ENCODE assay signal across 12 cellular contexts in the genomic region with DNA sequence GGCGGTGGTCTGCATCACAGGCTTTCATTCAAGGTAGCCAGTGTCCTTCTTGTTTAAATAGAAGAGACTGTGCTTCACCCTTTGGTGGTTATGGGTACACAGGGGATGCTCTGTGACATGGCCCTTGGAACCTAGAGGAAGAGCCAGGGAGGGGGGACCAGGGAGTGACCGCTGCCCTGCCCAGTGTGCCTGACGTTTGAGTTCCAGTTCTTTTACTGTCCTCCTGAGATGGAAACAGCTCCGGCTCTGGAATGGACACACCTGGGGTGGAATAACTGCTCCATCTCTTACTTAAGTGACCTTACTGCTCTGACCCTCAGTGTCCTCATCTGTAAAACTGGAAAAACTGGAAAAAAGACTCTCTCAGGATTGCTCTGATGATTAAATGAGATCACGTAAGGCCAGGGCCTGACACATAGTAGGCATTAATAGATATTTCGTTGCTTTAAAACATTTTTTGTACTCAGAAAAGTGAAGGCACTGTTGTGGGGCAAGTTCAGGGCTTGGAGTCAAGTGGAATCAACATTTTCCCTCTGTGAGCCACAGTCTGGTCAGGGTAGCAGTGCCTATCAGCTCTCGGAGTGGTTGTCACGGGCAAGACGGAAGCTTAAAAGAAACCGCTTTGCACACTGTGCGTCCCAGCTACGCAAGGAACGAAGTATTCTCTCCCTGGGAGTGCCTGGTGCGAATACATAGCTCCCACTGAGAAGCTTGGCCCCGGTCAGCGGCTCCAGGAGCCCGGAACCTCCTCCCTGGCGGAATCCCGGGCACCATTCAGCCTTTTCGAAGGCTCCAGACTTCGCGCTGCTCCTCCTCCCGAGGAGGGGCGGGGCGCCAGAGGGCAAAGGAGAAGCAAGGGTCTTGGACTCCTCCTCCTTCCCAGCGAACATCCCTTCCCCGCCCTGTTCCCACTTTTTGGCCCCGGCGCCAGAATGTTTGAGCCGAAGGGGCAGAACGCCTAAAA. TPM values are rescaled to one million over a fixed set of nuclear protein-coding genes. Genes with fewer than 3 reads are reported as not detected.
DNase-seq lines count a peak whose midpoint lies in the region; ATAC-seq, FAIRE-seq and TF ChIP-seq lines count a peak whose summit lies in the region.
"Had no signal": no experiment of that assay in that cellular context is flagged by ENCODE, and none has a peak within 500 bp of the region (broad histone marks: within the 10 kb centered on the region; RNA-seq: fewer than 3 reads in every experiment).

No MANE protein-coding gene starts in this region.

- peaks cover 0 to 11% (median 4%) of the 10 kb centered on the region in 8 donors for H3K9me3 Mint-ChIP-seq in CD4-positive, alpha-beta memory T cell
- H3K9me3 Mint-ChIP-seq in naive B cell, result peaks cover 0 to 11% (median 2%) of the 10 kb centered on the region in 7 donors
- H3K9me3 Mint-ChIP-seq in natural killer cell treated with Interleukin-12 subunit alpha and Interleukin-12 subunit beta and Interleukin-15 and Interleukin-18, amount 100 ng/mL, for 72 hours, result no peaks in the 10 kb centered on the region

- WGBS in K562 (ENCODE audit: insufficient coverage, low coverage, missing lambda C conversion rate), result 5% methylated on average over 31 of the region's 31 CpGs

- no peak for TF ChIP-seq CTCF in K562 (IDR thresholded peaks at IDR 0.05 in 2 of 3, conservative IDR thresholded peaks at IDR 0.05 in 1 of 3; ENCODE audit: insufficient read depth in 2 of 3, low read depth in 1 of 3, low read length in 3 of 3)

- CTCF ChIA-PET in CD4-positive, alpha-beta memory T cell (lab: Charles Lee; ENCODE audit: partially characterized antibody), result no interaction called here
- CTCF ChIA-PET in K562 (lab: Yijun Ruan, JAX; ENCODE audit: low intra/inter-chr PET ratio), result no interaction called here

- no TSS peak for BruUV-seq in K562 (replicated peaks; lab: Mats Ljungman, UMichigan)

- no peak overlapping the region; the same call in 1 of the 2 replicates for H3K4me2 ChIP-seq in K562 (ENCODE audit: insufficient read depth, low read length)

- peak overlapping the region; percentile 57; the same call in 1 of the 2 replicates for H3K9ac ChIP-seq in ES-I3 (ENCODE audit: low read depth, low read length)
- H3K9ac ChIP-seq in K562 (ENCODE audit: insufficient read depth in 1 of 2, low read depth in 2 of 2, low read length in 2 of 2), result no peak overlapping the region

- H3K4me3 ChIP-seq in CD4-positive, alpha-beta memory T cell (ENCODE audit: low read length in 2 of 2), result no peak overlapping the region
- H3K4me3 ChIP-seq in K562, result no peak overlapping the region
- H3K4me3 ChIP-seq: right lobe of liver had no signal

- no peaks in the 10 kb centered on the region for H3K4me1 ChIP-seq in CD4-positive, alpha-beta memory T cell (ENCODE audit: insufficient read depth, low read length)
- H3K4me1 ChIP-seq in ES-I3 (ENCODE audit: insufficient read depth, low read length) (0 out of 2 replicates have a peak, but pooled peaks cover 7% of the 10 kb centered on the region), K562 (replicated peaks in 1 of 2; ENCODE audit: control insufficient read depth in 2 of 2, insufficient read depth in 2 of 2, low read length in 2 of 2) (peaks cover 0 to 21% of the 10 kb centered on the region in 2 experiments; a peak in 2 of 5 replicates)

- no peak for TF ChIP-seq EP300 in K562 (IDR thresholded peaks at IDR 0.05; ENCODE audit: low read length)

- H3K79me2 ChIP-seq in K562 (ENCODE audit: control insufficient read depth, insufficient read depth, low read length), result no peaks in the 10 kb centered on the region

- H3K27me3 ChIP-seq in CD4-positive, alpha-beta memory T cell (ENCODE audit: insufficient read depth, low read length), result peaks cover 22% of the 10 kb centered on the region
- peaks cover 48 to 67% of the 10 kb centered on the region in 2 experiments for H3K27me3 ChIP-seq in K562 (ENCODE audit: control insufficient read depth in 2 of 2, insufficient read depth in 2 of 2, low read length in 2 of 2)

- H3K27ac Mint-ChIP-seq in CD4-positive, alpha-beta memory T cell, result no peak overlapping the region
- no peak overlapping the region for H3K27ac Mint-ChIP-seq in naive B cell
- no peak overlapping the region for H3K27ac Mint-ChIP-seq in natural killer cell treated with Interleukin-12 subunit alpha and Interleukin-12 subunit beta and Interleukin-15 and Interleukin-18, amount 100 ng/mL, for 72 hours
- H3K27ac Mint-ChIP-seq: activated CD4-positive, alpha-beta T cell treated with anti-CD3 and anti-CD28 coated beads for 36 hours; stimulated activated naive B cell treated with anti-CD40 and anti-IgM and Interleukin-4, amounts not matched to agents 10 μg/mL and 1 μg/mL and 100 μg/mL, for 72 hours had no signal

- in situ Hi-C loops in K562 (cut with MboI), result no loop called here

- peak overlapping the region in 7 of 8 donors; percentile 17 to 71 (median 53) for H3K4me3 Mint-ChIP-seq in CD4-positive, alpha-beta memory T cell
- H3K4me3 Mint-ChIP-seq in naive B cell, result peak overlapping the region; percentile 43 to 74 (median 65)
- no peak overlapping the region for H3K4me3 Mint-ChIP-seq in natural killer cell treated with Interleukin-12 subunit alpha and Interleukin-12 subunit beta and Interleukin-15 and Interleukin-18, amount 100 ng/mL, for 72 hours

- H3K9me1 ChIP-seq in K562 (ENCODE audit: control insufficient read depth, insufficient read depth, low read length), result no peaks in the 10 kb centered on the region

- no peak overlapping the region for H3K27ac ChIP-seq in CD4-positive, alpha-beta memory T cell (ENCODE audit: low read depth, low read length)
- H3K27ac ChIP-seq in K562 (ENCODE audit: extremely low read depth, low read depth, low read length), result no peak overlapping the region
- H3K27ac ChIP-seq: right lobe of liver had no signal

- peaks cover 11 to 37% (median 16%) of the 10 kb centered on the region in 4 donors for H3K4me1 Mint-ChIP-seq in CD4-positive, alpha-beta memory T cell
- H3K4me1 Mint-ChIP-seq in naive B cell, result peaks cover 14 to 32% (median 30%) of the 10 kb centered on the region in 3 donors
- H3K4me1 Mint-ChIP-seq in natural killer cell treated with Interleukin-12 subunit alpha and Interleukin-12 subunit beta and Interleukin-15 and Interleukin-18, amount 100 ng/mL, for 72 hours (ENCODE audit: low read depth in 2 of 2), result peaks cover 0 to 9% of the 10 kb centered on the region in 2 donors

- H3K9me3 ChIP-seq in CD4-positive, alpha-beta memory T cell (ENCODE audit: control insufficient read depth in 1 of 2, low read length in 2 of 2), result no peaks in the 10 kb centered on the region
- no peaks in the 10 kb centered on the region for H3K9me3 ChIP-seq in ES-I3 (ENCODE audit: control insufficient read depth, insufficient read depth, low read length)
- H3K9me3 ChIP-seq in K562 (replicated peaks; ENCODE audit: control insufficient read depth, insufficient read depth, low read depth, low read length), result no peaks in the 10 kb centered on the region
- H3K9me3 ChIP-seq: right lobe of liver had no signal

- peaks cover 44 to 55% of the 10 kb centered on the region in 2 donors for H3K27me3 Mint-ChIP-seq in CD4-positive, alpha-beta memory T cell
- H3K27me3 Mint-ChIP-seq in naive B cell, result peaks cover 55 to 93% (median 79%) of the 10 kb centered on the region in 3 donors
- H3K27me3 Mint-ChIP-seq in natural killer cell treated with Interleukin-12 subunit alpha and Interleukin-12 subunit beta and Interleukin-15 and Interleukin-18, amount 100 ng/mL, for 72 hours, result peaks cover 52 to 80% of the 10 kb centered on the region in 2 donors

- no peaks in the 10 kb centered on the region for H3K36me3 ChIP-seq in CD4-positive, alpha-beta memory T cell (ENCODE audit: insufficient read depth, low read length)
- H3K36me3 ChIP-seq in ES-I3 (ENCODE audit: insufficient read depth, low read length), result no peaks in the 10 kb centered on the region
- H3K36me3 ChIP-seq in K562 (ENCODE audit: control insufficient read depth, insufficient read depth, low read length), result no peaks in the 10 kb centered on the region
- H3K36me3 ChIP-seq: right lobe of liver had no signal

- no peak for DNase-seq in CD4-positive, alpha-beta memory T cell
- peak in 3 of 4 experiments; percentile 23 to 27 (median 27) for DNase-seq in K562 (ENCODE audit: extremely low read depth in 1 of 4, low spot score in 3 of 4)
- DNase-seq in naive B cell, result no peak
- DNase-seq in COLO829 (ENCODE audit: low spot score), result no peak
- no peak for DNase-seq in natural killer cell treated with Interleukin-12 subunit alpha and Interleukin-12 subunit beta and Interleukin-15 and Interleukin-18, amount 100 ng/mL, for 72 hours (ENCODE audit: low spot score)
- no peak for DNase-seq in superior temporal gyrus (ENCODE audit: extremely low spot score)
- DNase-seq: right lobe of liver; stimulated activated naive B cell treated with anti-CD40 and anti-IgM and Interleukin-4, amounts not matched to agents 10 μg/mL and 1 μg/mL and 100 μg/mL, for 72 hours had no signal

- POLR2A ChIA-PET in CD4-positive, alpha-beta memory T cell (lab: Charles Lee; ENCODE audit: partially characterized antibody), result no interaction called here
- POLR2A ChIA-PET in K562 (lab: Yijun Ruan, JAX), result no interaction called here

- intact Hi-C loops in CD4-positive, alpha-beta memory T cell (cut with micrococcal nuclease), result no loop called here
- intact Hi-C loops in K562 (cut with micrococcal nuclease), result no loop called here

- no peaks in the 10 kb centered on the region; the same call in 1 of the 2 replicates for H4K20me1 ChIP-seq in K562 (replicated peaks; ENCODE audit: control insufficient read depth, insufficient read depth, low read length)

- no peak for TF ChIP-seq RAD21 in K562 (CRISPR knock-in tag; conservative IDR thresholded peaks at IDR 0.05 in 1 of 2, IDR thresholded peaks at IDR 0.05 in 1 of 2)

- FAIRE-seq in K562 (lab: Jason Lieb, UNC), result no peak

- ATAC-seq in K562, result peak; percentile 55
- ATAC-seq in naive B cell (ENCODE audit: low read depth in 2 of 2), result no peak
- ATAC-seq in GM21390 (IDR thresholded peaks at IDR 0.05; ENCODE audit: unreplicated experiment), result no peak
- ATAC-seq in natural killer cell treated with Interleukin-12 subunit alpha and Interleukin-12 subunit beta and Interleukin-15 and Interleukin-18, amount 100 ng/mL, for 72 hours, result no peak
- ATAC-seq: activated CD4-positive, alpha-beta T cell treated with anti-CD3 and anti-CD28 coated beads for 36 hours; stimulated activated naive B cell treated with anti-CD40 and anti-IgM and Interleukin-4, amounts not matched to agents 10 μg/mL and 1 μg/mL and 100 μg/mL, for 72 hours had no signal

- 0 out of 2 replicates have a peak overlapping the region, but pooled peaks have one; percentile 17 for H2AFZ ChIP-seq in K562 (ENCODE audit: low read depth, low read length)

- H3K36me3 Mint-ChIP-seq in CD4-positive, alpha-beta memory T cell, result no peaks in the 10 kb centered on the region
- H3K36me3 Mint-ChIP-seq in naive B cell, result peaks cover 0 to 9% of the 10 kb centered on the region in 2 donors
- H3K36me3 Mint-ChIP-seq in natural killer cell treated with Interleukin-12 subunit alpha and Interleukin-12 subunit beta and Interleukin-15 and Interleukin-18, amount 100 ng/mL, for 72 hours, result no peaks in the 10 kb centered on the region

- TF ChIP-seq POLR2A in K562 (conservative IDR thresholded peaks at IDR 0.05), result no peak

RNA-seq across cellular contexts. Expression of a gene that starts 5.8 kb away (rescaled TPM):
- total RNA-seq in CD4-positive, alpha-beta memory T cell, result not detected
- not detected for polyA plus RNA-seq in CD4-positive, alpha-beta memory T cell
- total RNA-seq in K562 (2011; cell fraction: chromatin; rRNA removed; ENCODE audit: low replicate concordance), result not detected in 2 replicates
- not detected in 2 replicates for total RNA-seq in K562 (2011; cell fraction: nucleolus; rRNA removed)
- total RNA-seq in K562 (2011; cell fraction: nucleoplasm; rRNA removed), result not detected in 2 replicates
- total RNA-seq in K562 (2014; rRNA removed) (not detected in 2 replicates), K562 (2014; rRNA removed; fragmentation: Illumina TruSeq; extraction: Trizol) (not detected in 2 replicates), K562 (2015; rRNA removed; fragmentation: Illumina TruSeq; extraction: Trizol) (0.08 TPM in 1 of 2 replicates, not detected in the other), K562 (2021) (0.07 and 0.13 TPM in 2 replicates)
- polyA plus RNA-seq in K562 (2011; rRNA removed) (0.04 TPM in 2 replicates), K562 (2014; fragmentation: Illumina TruSeq; extraction: Trizol) (0.07 TPM in 1 of 2 replicates, not detected in the other), K562 (2014; fragmentation: Nextera tagmentation; extraction: Ambion mirVana) (not detected), K562 (2014; rRNA removed) (not detected in 2 replicates), naive B cell (ENCODE audit: low read depth in 6 of 6) (not detected)
- 0.06 TPM in 1 of 2 replicates, not detected in the other for polyA plus RNA-seq in K562 (2011; cell fraction: cytosol; rRNA removed)
- polyA plus RNA-seq in K562 (2011; cell fraction: nucleus; rRNA removed), result 0.06 and 0.07 TPM in 2 replicates
- 0.04 and 0.05 TPM in 2 replicates for polyA plus RNA-seq in K562 (2012)
- polyA minus RNA-seq in K562 (2011; rRNA and poly(A)+ RNA removed), result not detected in 2 replicates
- not detected in 2 replicates for polyA minus RNA-seq in K562 (2011; cell fraction: cytosol; rRNA and poly(A)+ RNA removed)
- not detected in 2 replicates for polyA minus RNA-seq in K562 (2011; cell fraction: nucleus; rRNA and poly(A)+ RNA removed)
- total RNA-seq in natural killer cell treated with Interleukin-12 subunit alpha and Interleukin-12 subunit beta and Interleukin-15 and Interleukin-18, amount 100 ng/mL, for 72 hours, result not detected
- total RNA-seq: activated CD4-positive, alpha-beta T cell treated with anti-CD3 and anti-CD28 coated beads for 36 hours; HT-29 had no signal

Comparison
In these comparisons a context has a peak if more than half of its experiments do, and no peak if none do; other contexts are left out.
1. DNase-seq: peak in K562 (3 of 4); none in CD4-positive, alpha-beta memory T cell (0 of 5), naive B cell (single experiment), COLO829 (single experiment), natural killer cell treated with Interleukin-12 subunit alpha and Interleukin-12 subunit beta and Interleukin-15 and Interleukin-18, amount 100 ng/mL, for 72 hours (single experiment) and superior temporal gyrus (single experiment).